ENCODE assay signal across 20 cellular contexts in the genomic region with DNA sequence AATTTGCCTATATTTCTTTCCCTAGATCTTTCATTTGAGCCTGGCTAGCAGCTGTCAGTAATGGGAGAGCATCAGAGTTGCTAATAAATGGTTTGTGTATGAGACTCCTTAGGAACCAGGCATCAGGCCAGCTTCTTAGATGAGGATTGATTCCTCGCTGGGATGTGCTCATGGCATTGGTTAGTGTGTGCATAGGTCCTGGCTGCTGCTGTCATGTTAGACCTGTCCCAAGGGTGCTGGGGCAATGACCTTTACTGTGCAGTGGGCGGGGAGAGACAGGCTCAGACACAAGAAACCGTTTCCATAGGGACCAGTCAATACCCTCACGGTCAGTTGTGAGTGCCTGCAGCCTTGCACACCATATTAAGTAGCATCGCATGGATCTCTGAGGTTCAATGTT.
DNase-seq lines count a peak whose midpoint lies in the region; ATAC-seq and TF ChIP-seq lines count a peak whose summit lies in the region.
"Had no signal": no experiment of that assay in that cellular context is flagged by ENCODE, and none has a peak within 500 bp of the region (broad histone marks: within the 10 kb centered on the region; RNA-seq: fewer than 3 reads in every experiment).

No MANE protein-coding gene starts in this region.

- H3K27ac ChIP-seq in OCI-LY3 (ENCODE audit: low read length) (peak overlapping the region; percentile 6; the same call in 1 of the 2 replicates), mesenchymal stem cell (ENCODE audit: low read length, poor library complexity, severe bottlenecking) (no peak overlapping the region), osteoblast (ENCODE audit: low read depth, low read length) (no peak overlapping the region)
- H3K27ac ChIP-seq: BLaER1 treated with 17β-estradiol and CSF1 and Interleukin-3, amounts not matched to agents 10 nM and 100 nM; cardiac muscle cell; gastrocnemius medialis; RWPE1; spleen had no signal

- DNase-seq in EH (ENCODE audit: low read depth) = peak; percentile 51
- peak; percentile 22 for DNase-seq in mesenchymal stem cell
- DNase-seq in HK-2 (ENCODE audit: unreplicated experiment) = no peak
- DNase-seq in osteoblast (ENCODE audit: insufficient read length, low spot score, missing footprints) = no peak
- no peak for DNase-seq in NCI-H2107 treated with DMSO at 0.1 percent for 48 hours (lab: John Stamatoyannopoulos, UW; ENCODE audit: unreplicated experiment)
- DNase-seq: DMS79, gastrocnemius medialis, HFFc6, immature natural killer cell, midbrain, NCI-H2029, NCI-H82, spleen had no signal

- TF ChIP-seq CTCF in OCI-LY3 (IDR thresholded peaks at IDR 0.05; ENCODE audit: low read depth, low read length) = no peak
- TF ChIP-seq CTCF in osteoblast (IDR thresholded peaks at IDR 0.05; ENCODE audit: extremely low read depth, low read depth, low read length) = no peak

- ATAC-seq in GM21423 (IDR thresholded peaks at IDR 0.05; ENCODE audit: unreplicated experiment) = peak; percentile 22
- ATAC-seq in GM18520 (IDR thresholded peaks at IDR 0.05; ENCODE audit: unreplicated experiment) = no peak
- ATAC-seq: activated naive CD4-positive, alpha-beta T cell treated with anti-CD3 and anti-CD28 coated beads, Interleukin-2, amount 50 U/mL, for 72 hours; gastrocnemius medialis had no signal

- H2BK5ac ChIP-seq in mesenchymal stem cell (ENCODE audit: low read depth, low read length, poor library complexity, severe bottlenecking) = no peak overlapping the region

- no peak overlapping the region for H3K23ac ChIP-seq in mesenchymal stem cell (ENCODE audit: low read length in 2 of 2)

- H4K20me1 ChIP-seq in OCI-LY3 (ENCODE audit: insufficient read depth, low read length) (no peaks in the 10 kb centered on the region), osteoblast (ENCODE audit: insufficient read depth, low read length) (no peaks in the 10 kb centered on the region)
- H4K20me1 ChIP-seq: BLaER1 treated with 17β-estradiol and CSF1 and Interleukin-3, amounts not matched to agents 10 nM and 100 nM had no signal

- H4K91ac ChIP-seq in mesenchymal stem cell (ENCODE audit: low read length) = no peak overlapping the region

- no peak overlapping the region for H2BK15ac ChIP-seq in mesenchymal stem cell (ENCODE audit: low read depth, poor library complexity, severe bottlenecking)

- peaks cover 22% of the 10 kb centered on the region for H3K4me1 ChIP-seq in OCI-LY3 (ENCODE audit: low read length)
- H3K4me1 ChIP-seq in mesenchymal stem cell (ENCODE audit: control insufficient read depth, insufficient read depth, low read depth, low read length) = peaks cover 2% of the 10 kb centered on the region
- peaks cover 16% of the 10 kb centered on the region for H3K4me1 ChIP-seq in osteoblast (ENCODE audit: insufficient read depth, low read length)
- H3K4me1 ChIP-seq: spleen had no signal

- no peak overlapping the region for H3K9ac ChIP-seq in OCI-LY3 (ENCODE audit: low read length)
- peak overlapping the region; percentile 77 for H3K9ac ChIP-seq in mesenchymal stem cell (ENCODE audit: low read length)
- H3K9ac ChIP-seq: BLaER1 treated with 17β-estradiol and CSF1 and Interleukin-3, amounts not matched to agents 10 nM and 100 nM had no signal

- H3K4me2 ChIP-seq in OCI-LY3 (ENCODE audit: low read length) = no peak overlapping the region
- H3K4me2 ChIP-seq in mesenchymal stem cell (ENCODE audit: low read length, poor library complexity, severe bottlenecking) = no peak overlapping the region
- no peak overlapping the region for H3K4me2 ChIP-seq in osteoblast (ENCODE audit: insufficient read depth, low read length)

- peak overlapping the region in 1 of 2 experiments; percentile 65 for H3K14ac ChIP-seq in mesenchymal stem cell (ENCODE audit: low read length in 2 of 2)

- H3K4me3 ChIP-seq in OCI-LY3 (ENCODE audit: low read length) = no peak overlapping the region
- peak overlapping the region in 1 of 2 experiments; percentile 20 for H3K4me3 ChIP-seq in mesenchymal stem cell (ENCODE audit: insufficient read depth in 1 of 2, low read depth in 1 of 2, low read length in 2 of 2)
- no peak overlapping the region for H3K4me3 ChIP-seq in osteoblast (ENCODE audit: insufficient read depth, low read length)
- H3K4me3 ChIP-seq: BLaER1 treated with 17β-estradiol and CSF1 and Interleukin-3, amounts not matched to agents 10 nM and 100 nM; cardiac muscle cell; gastrocnemius medialis; spleen had no signal

- H3K36me3 ChIP-seq in OCI-LY3 (replicated peaks; ENCODE audit: low read depth, low read length) (no peaks in the 10 kb centered on the region), mesenchymal stem cell (ENCODE audit: control insufficient read depth in 1 of 2, insufficient read depth in 2 of 2, low read depth in 1 of 2, low read length in 2 of 2) (no peaks in the 10 kb centered on the region), osteoblast (ENCODE audit: insufficient read depth, low read length) (no peaks in the 10 kb centered on the region)
- H3K36me3 ChIP-seq: BLaER1 treated with 17β-estradiol and CSF1 and Interleukin-3, amounts not matched to agents 10 nM and 100 nM; cardiac muscle cell; gastrocnemius medialis; spleen had no signal

- peak overlapping the region in 1 of 2 experiments; percentile 61 for H3K18ac ChIP-seq in mesenchymal stem cell (ENCODE audit: low read depth in 1 of 2, low read length in 2 of 2)

- H4K8ac ChIP-seq in mesenchymal stem cell (ENCODE audit: low read length) = no peak overlapping the region

- no peak overlapping the region for H2AK5ac ChIP-seq in mesenchymal stem cell (ENCODE audit: low read length, severe bottlenecking)

- no peak overlapping the region for H2BK120ac ChIP-seq in mesenchymal stem cell (ENCODE audit: low read depth, low read length)

- H3K79me1 ChIP-seq in mesenchymal stem cell (replicated peaks; ENCODE audit: low read length, poor library complexity, severe bottlenecking) = no peaks in the 10 kb centered on the region

- H3K27me3 ChIP-seq in OCI-LY3 (ENCODE audit: low read depth, low read length) = no peaks in the 10 kb centered on the region
- no peaks in the 10 kb centered on the region for H3K27me3 ChIP-seq in mesenchymal stem cell (ENCODE audit: control insufficient read depth in 1 of 2, insufficient read depth in 1 of 2, low read length in 2 of 2)
- no peaks in the 10 kb centered on the region for H3K27me3 ChIP-seq in osteoblast (ENCODE audit: insufficient read depth, low read length)
- H3K27me3 ChIP-seq: BLaER1 treated with 17β-estradiol and CSF1 and Interleukin-3, amounts not matched to agents 10 nM and 100 nM; cardiac muscle cell; gastrocnemius medialis; spleen had no signal

- H2AFZ ChIP-seq in OCI-LY3 (ENCODE audit: low read depth, low read length) (no peak overlapping the region), mesenchymal stem cell (ENCODE audit: low read depth, low read length) (no peak overlapping the region), osteoblast (ENCODE audit: low read length) (no peak overlapping the region)

- peak overlapping the region in 1 of 2 experiments; percentile 31 for H2BK12ac ChIP-seq in mesenchymal stem cell (ENCODE audit: low read length in 2 of 2)

- WGBS in mesenchymal stem cell = 69% methylated on average over 5 of the region's 5 CpGs

- H3K9me3 ChIP-seq in OCI-LY3 (ENCODE audit: insufficient read depth, low read length) = no peaks in the 10 kb centered on the region
- no peaks in the 10 kb centered on the region for H3K9me3 ChIP-seq in mesenchymal stem cell (ENCODE audit: control insufficient read depth, low read length)
- H3K9me3 ChIP-seq in osteoblast (ENCODE audit: low read depth, low read length) = no peaks in the 10 kb centered on the region
- H3K9me3 ChIP-seq: gastrocnemius medialis, spleen had no signal

- H3K4ac ChIP-seq in mesenchymal stem cell (ENCODE audit: low read depth in 1 of 2, low read length in 2 of 2) = no peak overlapping the region

- H3K79me2 ChIP-seq in OCI-LY3 (ENCODE audit: low read length) (no peaks in the 10 kb centered on the region), osteoblast (ENCODE audit: insufficient read depth, low read length) (no peaks in the 10 kb centered on the region)

Comparison
In these comparisons a context has a peak if more than half of its experiments do, and no peak if none do; other contexts are left out.
1. DNase-seq: peak in EH (single experiment) and mesenchymal stem cell (single experiment); none in HK-2 (single experiment), osteoblast (single experiment) and NCI-H2107 treated with DMSO at 0.1 percent for 48 hours (single experiment).